27 cellular contexts compared by ENCODE assay signal in genomic region chr9:110284211-110284849, GRCh38. TPM values are rescaled to one million over a fixed set of nuclear protein-coding genes. Genes with fewer than 3 reads are reported as not detected.
DNase-seq lines count a peak whose midpoint lies in the region; ATAC-seq and TF ChIP-seq lines count a peak whose summit lies in the region.
"Had no signal": no experiment of that assay in that cellular context is flagged by ENCODE, and none has a peak within 500 bp of the region (broad histone marks: within the 10 kb centered on the region; RNA-seq: fewer than 3 reads in every experiment).

No MANE protein-coding gene starts in this region.

- intact Hi-C loops in body of pancreas (cut with DNase I), result no loop called here
- intact Hi-C loops in esophagus muscularis mucosa (cut with DNase I), result no loop called here

- DNase-seq in body of pancreas (no peak), kidney tubule cell (ENCODE audit: low spot score) (peak; percentile 77), suprapubic skin (ENCODE audit: low spot score in 2 of 2) (no peak), RKO (ENCODE audit: low spot score) (no peak), G401 (ENCODE audit: low spot score) (no peak), esophagus muscularis mucosa (ENCODE audit: extremely low spot score) (no peak)
- DNase-seq: activated CD4-positive, alpha-beta T cell treated with anti-CD3 and anti-CD28 coated beads for 48 hours; CD4-positive, alpha-beta memory T cell; DMS79; effector memory CD8-positive, alpha-beta T cell; heart left ventricle; KBM-7; lower lobe of right lung; NCI-H146; NCI-H2227 treated with DMSO at 0.1 percent for 48 hours; NCI-H748 treated with DMSO at 0.1 percent for 48 hours; sigmoid colon; stimulated activated CD4-positive, alpha-beta T cell treated with anti-CD3 and anti-CD28 coated beads, Interleukin-1b, Interleukin-23, amount 100 ng/mL, for 48 hours; thyroid gland had no signal

- TF ChIP-seq POLR2A in body of pancreas (IDR thresholded peaks at IDR 0.05) (no peak), suprapubic skin (IDR thresholded peaks at IDR 0.05) (no peak), esophagus muscularis mucosa (IDR thresholded peaks at IDR 0.05; ENCODE audit: low read depth) (no peak)

- H3K9me3 ChIP-seq in body of pancreas, result no peaks in the 10 kb centered on the region
- no peaks in the 10 kb centered on the region for H3K9me3 ChIP-seq in suprapubic skin
- H3K9me3 ChIP-seq in esophagus muscularis mucosa, result no peaks in the 10 kb centered on the region
- H3K9me3 ChIP-seq: heart left ventricle, lower lobe of right lung, sigmoid colon, thyroid gland had no signal

- no peak for TF ChIP-seq CTCF in body of pancreas (IDR thresholded peaks at IDR 0.05)
- TF ChIP-seq CTCF in suprapubic skin (IDR thresholded peaks at IDR 0.05), result no peak
- no peak for TF ChIP-seq CTCF in esophagus muscularis mucosa (IDR thresholded peaks at IDR 0.05)

- H3K4me3 ChIP-seq in body of pancreas, result no peak overlapping the region
- H3K4me3 ChIP-seq in suprapubic skin, result no peak overlapping the region
- no peak overlapping the region for H3K4me3 ChIP-seq in esophagus muscularis mucosa
- H3K4me3 ChIP-seq: heart left ventricle, lower lobe of right lung, sigmoid colon, thyroid gland had no signal

- WGBS in body of pancreas, 2 donors, result 37 to 46% methylated on average over 6 of the region's 6 CpGs
- 56% methylated on average over 6 of the region's 6 CpGs for WGBS in suprapubic skin
- 79% methylated on average over 6 of the region's 6 CpGs for WGBS in esophagus muscularis mucosa

- peak overlapping the region; percentile 12 to 58 (median 18) for H3K27ac ChIP-seq in body of pancreas
- H3K27ac ChIP-seq in suprapubic skin, result peak overlapping the region; percentile 80
- no peak overlapping the region for H3K27ac ChIP-seq in esophagus muscularis mucosa (replicated peaks in 1 of 4)
- H3K27ac ChIP-seq: heart left ventricle, lower lobe of right lung, sigmoid colon, thyroid gland had no signal

- in situ Hi-C loops in G401 (cut with HindIII; ENCODE audit: low sequenced_read_pairs), result no loop called here

- TF ChIP-seq EP300 in suprapubic skin (IDR thresholded peaks at IDR 0.05) (no peak), esophagus muscularis mucosa (IDR thresholded peaks at IDR 0.05) (no peak)

- H3K36me3 ChIP-seq in body of pancreas (replicated peaks in 1 of 2; ENCODE audit: insufficient read depth in 1 of 2, low read depth in 2 of 2) (no peaks in the 10 kb centered on the region), suprapubic skin (no peaks in the 10 kb centered on the region), esophagus muscularis mucosa (no peaks in the 10 kb centered on the region)
- H3K36me3 ChIP-seq: heart left ventricle, lower lobe of right lung, sigmoid colon, thyroid gland had no signal

- ATAC-seq in GM19463 (IDR thresholded peaks at IDR 0.05; ENCODE audit: unreplicated experiment), result peak; percentile 24
- ATAC-seq in body of pancreas, result no peak
- no peak for ATAC-seq in HG02885 (IDR thresholded peaks at IDR 0.05; ENCODE audit: poor library complexity, unreplicated experiment)
- ATAC-seq: activated T-helper 17 cell treated with anti-CD3 and anti-CD28 coated beads, Interleukin-2, amount 50 U/mL, for 72 hours; effector memory CD8-positive, alpha-beta T cell; heart left ventricle; lower lobe of right lung; stimulated activated memory B cell treated with anti-CD40 and anti-IgM and Interleukin-4, amounts not matched to agents 10 μg/mL and 1 μg/mL and 100 μg/mL, for 72 hours had no signal

- no peaks in the 10 kb centered on the region for H3K27me3 ChIP-seq in body of pancreas
- H3K27me3 ChIP-seq in suprapubic skin, result no peaks in the 10 kb centered on the region
- no peaks in the 10 kb centered on the region for H3K27me3 ChIP-seq in esophagus muscularis mucosa
- H3K27me3 ChIP-seq: sigmoid colon, thyroid gland had no signal

- H3K4me1 ChIP-seq in body of pancreas, result peaks cover 9% of the 10 kb centered on the region
- H3K4me1 ChIP-seq in suprapubic skin, result peaks cover 20% of the 10 kb centered on the region
- H3K4me1 ChIP-seq in esophagus muscularis mucosa, result no peaks in the 10 kb centered on the region
- H3K4me1 ChIP-seq: lower lobe of right lung, sigmoid colon, thyroid gland had no signal

RNA-seq across cellular contexts. Expression of gene TXN, which starts 28.0 kb away (rescaled TPM):
- total RNA-seq in body of pancreas, result 10 to 100 TPM; 40.2 to 93.1 TPM
- 100 to 1,000 TPM; 126 to 214 (median 154) TPM for total RNA-seq in suprapubic skin
- 323 and 340 TPM in 2 replicates for total RNA-seq in G401 (2014; rRNA removed; shearing (Covaris generic))
- total RNA-seq in esophagus muscularis mucosa, result 100 to 1,000 TPM; 158 to 213 (median 178) TPM

RNA-seq across cellular contexts. Expression of gene TXNDC8, which starts 53.3 kb away (rescaled TPM):
- total RNA-seq in body of pancreas (not detected), suprapubic skin (not detected), esophagus muscularis mucosa (not detected)
- total RNA-seq in G401 (2014; rRNA removed; shearing (Covaris generic)), result not detected in 2 replicates
- total RNA-seq: activated T-helper 17 cell treated with anti-CD3 and anti-CD28 coated beads, Interleukin-2, amount 50 U/mL, for 72 hours; CD4-positive, alpha-beta memory T cell; chondrocyte; heart left ventricle; lower lobe of right lung; myocyte; osteoblast; sigmoid colon; T-helper 1 cell treated with Interleukin-12 subunit alpha and Interleukin-12 subunit beta and Interleukin-4 antibody, amounts not matched to agents 30 ng/mL and 1 ng/mL, for 36 hours; thyroid gland had no signal

Comparison
In these comparisons a context has a peak if more than half of its experiments do, and no peak if none do; other contexts are left out.
1. H3K27ac ChIP-seq: peak in body of pancreas (4 of 4) and suprapubic skin (single experiment); none in esophagus muscularis mucosa (0 of 4).